Comparison of ENCODE assay signal across 8 cellular contexts in genomic region chr7:38908759-38909335, GRCh38. TPM values are rescaled to one million over a fixed set of nuclear protein-coding genes. Genes with fewer than 3 reads are reported as not detected.
DNase-seq lines count a peak whose midpoint lies in the region; ATAC-seq and TF ChIP-seq lines count a peak whose summit lies in the region.

Gene VPS41, minus strand, starts transcription at chr7:38909191. Its CDS starts 17 bp downstream, at chr7:38909174.

- peak within 1 kb of the TSS; percentile 95 for H3K4me3 Mint-ChIP-seq in HFFc6
- peak within 1 kb of the TSS; percentile 93 for H3K4me3 Mint-ChIP-seq in activated naive CD8-positive, alpha-beta T cell treated with anti-CD3 and anti-CD28 coated beads, Interleukin-2, amount 50 U/mL, for 24 hours
- H3K4me3 Mint-ChIP-seq in type B pancreatic cell, result peak within 1 kb of the TSS; percentile 99

- H3K27ac ChIP-seq in heart left ventricle, result peak within 1 kb of the TSS in 5 of 12 donors; percentile 22 to 55 (median 54)

- H3K4me1 Mint-ChIP-seq in HFFc6 (ENCODE audit: low read depth) (peaks cover 11% of the 10 kb centered on the region), type B pancreatic cell (ENCODE audit: unreplicated experiment) (peaks cover 32% of the 10 kb centered on the region)
- peaks cover 43% of the 10 kb centered on the region for H3K4me1 Mint-ChIP-seq in activated naive CD8-positive, alpha-beta T cell treated with anti-CD3 and anti-CD28 coated beads, Interleukin-2, amount 50 U/mL, for 24 hours

- no peaks in the 10 kb centered on the region for H3K36me3 ChIP-seq in heart left ventricle

- no peak for TF ChIP-seq POLR2A in heart left ventricle (IDR thresholded peaks at IDR 0.05)

- peak; percentile 98 for ATAC-seq in activated naive CD8-positive, alpha-beta T cell treated with anti-CD3 and anti-CD28 coated beads, Interleukin-2, amount 50 U/mL, for 24 hours
- peak; percentile 87 to 98 (median 98) for ATAC-seq in heart left ventricle

- H3K9me3 Mint-ChIP-seq in HFFc6 (no peaks in the 10 kb centered on the region), type B pancreatic cell (no peaks in the 10 kb centered on the region)
- no peaks in the 10 kb centered on the region for H3K9me3 Mint-ChIP-seq in activated naive CD8-positive, alpha-beta T cell treated with anti-CD3 and anti-CD28 coated beads, Interleukin-2, amount 50 U/mL, for 24 hours

- 0% methylated on average over 20 of the region's 20 CpGs for WGBS in heart left ventricle, 4 donors

- peaks cover 9% of the 10 kb centered on the region for H3K27me3 Mint-ChIP-seq in HFFc6 (ENCODE audit: insufficient read depth)
- H3K27me3 Mint-ChIP-seq in activated naive CD8-positive, alpha-beta T cell treated with anti-CD3 and anti-CD28 coated beads, Interleukin-2, amount 50 U/mL, for 24 hours, result no peaks in the 10 kb centered on the region
- peaks cover 3% of the 10 kb centered on the region for H3K27me3 Mint-ChIP-seq in type B pancreatic cell

- H3K27ac Mint-ChIP-seq in HFFc6 (peak within 1 kb of the TSS; percentile 66), type B pancreatic cell (peak within 1 kb of the TSS; percentile 93)
- H3K27ac Mint-ChIP-seq in activated naive CD8-positive, alpha-beta T cell treated with anti-CD3 and anti-CD28 coated beads, Interleukin-2, amount 50 U/mL, for 24 hours, result peak within 1 kb of the TSS; percentile 85

- H3K36me3 Mint-ChIP-seq in HFFc6 (ENCODE audit: low read depth) (no peaks in the 10 kb centered on the region; the same call in 1 of the 2 replicates), type B pancreatic cell (no peaks in the 10 kb centered on the region)
- peaks cover 2% of the 10 kb centered on the region for H3K36me3 Mint-ChIP-seq in activated naive CD8-positive, alpha-beta T cell treated with anti-CD3 and anti-CD28 coated beads, Interleukin-2, amount 50 U/mL, for 24 hours (ENCODE audit: low read depth)

- no peaks in the 10 kb centered on the region for H3K27me3 ChIP-seq in heart left ventricle

- no peaks in the 10 kb centered on the region for H3K9me3 ChIP-seq in heart left ventricle

- peak; percentile 68 for DNase-seq in GM10266 (ENCODE audit: extremely low spot score)
- peak; percentile 48 for DNase-seq in HFFc6
- peak; percentile 95 for DNase-seq in NAMALWA (ENCODE audit: low spot score)
- DNase-seq in SW480 (ENCODE audit: low spot score), result peak; percentile 89
- DNase-seq in activated naive CD8-positive, alpha-beta T cell treated with anti-CD3 and anti-CD28 coated beads, Interleukin-2, amount 50 U/mL, for 24 hours, result peak; percentile 70
- peak; percentile 75 to 81 (median 77) for DNase-seq in heart left ventricle
- peak; percentile 68 to 96 (median 81) for DNase-seq in posterior cingulate gyrus
- DNase-seq in type B pancreatic cell (ENCODE audit: extremely low spot score, unreplicated experiment), result peak; percentile 74

- peak within 1 kb of the TSS; percentile 68 to 98 (median 74) for H3K4me3 ChIP-seq in heart left ventricle

- TF ChIP-seq CTCF in GM10266 (IDR thresholded peaks at IDR 0.05; ENCODE audit: control insufficient read depth, insufficient read depth, low read depth, missing control alignments) (no peak), HFFc6 (IDR thresholded peaks at IDR 0.05) (no peak), heart left ventricle (IDR thresholded peaks at IDR 0.05) (no peak), type B pancreatic cell (conservative IDR thresholded peaks at IDR 0.05) (no peak)

- intact Hi-C loops in heart left ventricle (cut with DNase I), result no loop called here
- intact Hi-C loops in posterior cingulate gyrus (cut with DNase I), result no loop called here

- H3K4me1 ChIP-seq in heart left ventricle, result peaks cover 0 to 20% (median 3%) of the 10 kb centered on the region in 12 donors

RNA-seq across cellular contexts. Expression of gene VPS41, which starts in this region (rescaled TPM):
- 10 to 100 TPM; 58.6 to 75.5 (median 64.4) TPM for total RNA-seq in HFFc6 (2021; fragmentation: NEBNext Ultra II Directional; extraction: Animal tissue kit (Norgen Biotek cat#: 25700))
- total RNA-seq in heart left ventricle (10 to 100 TPM; 10.9 to 55.8 (median 45.9) TPM), type B pancreatic cell (ENCODE audit: low replicate concordance) (91.0 and 95.5 TPM in 2 replicates)
- polyA plus RNA-seq in heart left ventricle, result 10 to 100 TPM in 1 of 2 donors, 1 to 10 TPM in 1; 6.0 to 13.1 TPM
